In genomic region chr3:126342211-126342610, GRCh38 we compare ENCODE assay signal across 28 cellular contexts. TPM values are rescaled to one million over a fixed set of nuclear protein-coding genes. Genes with fewer than 3 reads are reported as not detected.
DNase-seq lines count a peak whose midpoint lies in the region; ATAC-seq, FAIRE-seq and TF ChIP-seq lines count a peak whose summit lies in the region.
"Had no signal": no experiment of that assay in that cellular context is flagged by ENCODE, and none has a peak within 500 bp of the region (broad histone marks: within the 10 kb centered on the region; RNA-seq: fewer than 3 reads in every experiment).

No MANE protein-coding gene starts in this region.

- FAIRE-seq in RCC 7860 (lab: Jason Lieb, UNC): no peak

- no peaks in the 10 kb centered on the region for H3K9me2 ChIP-seq in GM23338 (ENCODE audit: insufficient read depth)

- no peak for TF ChIP-seq CTCF in GM23338 (conservative IDR thresholded peaks at IDR 0.05; ENCODE audit: low read depth in 2 of 2)
- TF ChIP-seq CTCF in WTC11 (IDR thresholded peaks at IDR 0.05): no peak
- TF ChIP-seq CTCF in left lung (IDR thresholded peaks at IDR 0.05): no peak
- no peak for TF ChIP-seq CTCF in spleen (IDR thresholded peaks at IDR 0.05 in 8 of 11, conservative IDR thresholded peaks at IDR 0.05 in 3 of 11)

- POLR2A ChIA-PET in WTC11 (lab: Charles Lee): no interaction called here

- H3K4me1 ChIP-seq in GM23338 (ENCODE audit: insufficient read depth) (no peaks in the 10 kb centered on the region), left lung (no peaks in the 10 kb centered on the region), spleen (no peaks in the 10 kb centered on the region)

- H3K9me3 Mint-ChIP-seq in GM23338 (no peaks in the 10 kb centered on the region), WTC11 (no peaks in the 10 kb centered on the region)
- H3K9me3 Mint-ChIP-seq: activated B cell treated with CpG ODN at 0.5 μM for 24 hours; CD4-positive, CD25-positive, alpha-beta regulatory T cell; dendritic cell treated with granulocyte-macrophage colony-stimulating factor and Interleukin-4, amounts not matched to agents 40 ng/mL and 50 ng/mL, for 4 days; stimulated activated effector memory CD8-positive, alpha-beta T cell treated with anti-CD3 and anti-CD28 coated beads, Interleukin-12 subunit alpha, Interleukin-12 subunit beta, amount 100 ng/mL, for 72 hours had no signal

- H4K20me1 ChIP-seq in GM23338 (replicated peaks; ENCODE audit: insufficient read depth): no peaks in the 10 kb centered on the region

- H3K4me3 Mint-ChIP-seq in GM23338 (no peak overlapping the region), WTC11 (no peak overlapping the region)
- H3K4me3 Mint-ChIP-seq: activated B cell treated with CpG ODN at 0.5 μM for 24 hours; activated CD4-positive, alpha-beta memory T cell treated with anti-CD3 and anti-CD28 coated beads for 36 hours; activated T-cell treated with anti-CD3 and anti-CD28 coated beads, Interleukin-2, amount 50 U/mL, for 4 hours; CD4-positive, CD25-positive, alpha-beta regulatory T cell; dendritic cell treated with granulocyte-macrophage colony-stimulating factor and Interleukin-4, amounts not matched to agents 40 ng/mL and 50 ng/mL, for 4 days; memory B cell; stimulated activated effector memory CD8-positive, alpha-beta T cell treated with anti-CD3 and anti-CD28 coated beads, Interleukin-12 subunit alpha, Interleukin-12 subunit beta, amount 100 ng/mL, for 72 hours had no signal

- no peaks in the 10 kb centered on the region for H3K27me3 ChIP-seq in GM23338 (ENCODE audit: insufficient read depth)
- no peaks in the 10 kb centered on the region for H3K27me3 ChIP-seq in left lung
- H3K27me3 ChIP-seq in spleen (replicated peaks in 1 of 7): peaks cover 0 to 23% (median 0%) of the 10 kb centered on the region in 7 donors
- H3K27me3 ChIP-seq: cardiac muscle cell had no signal

- CTCF ChIA-PET in WTC11 (lab: Charles Lee): interaction anchor here (1.0 to 1.6 kb wide), 4 partner anchors 10 to 208 kb away, joined by 3 to 5 read pairs (median 4); no protein-coding TSS in a partner anchor

- H3K27ac ChIP-seq in GM23338 (ENCODE audit: low read depth): no peak overlapping the region
- no peak overlapping the region for H3K27ac ChIP-seq in left lung
- H3K27ac ChIP-seq in spleen: no peak overlapping the region
- H3K27ac ChIP-seq: cardiac muscle cell, neutrophil, RWPE1 had no signal

- no peak for DNase-seq in GM23338 (ENCODE audit: low spot score)
- peak; percentile 10 for DNase-seq in WTC11 (ENCODE audit: low spot score)
- peak; percentile 17 to 65 for DNase-seq in left lung
- DNase-seq in spleen: peak; percentile 46
- DNase-seq in pons (ENCODE audit: low spot score): no peak
- DNase-seq in RCC 7860 (ENCODE audit: low spot score): no peak
- DNase-seq in DMS79 treated with DMSO at 0.1 percent for 48 hours (lab: John Stamatoyannopoulos, UW): no peak
- DNase-seq: activated naive CD4-positive, alpha-beta T cell treated with anti-CD3 and anti-CD28 coated beads, Interleukin-2, amount 50 U/mL, for 16 hours; activated T-cell treated with anti-CD3 and anti-CD28 coated beads, Interleukin-2, amount 50 U/mL, for 4 hours; anterior cingulate cortex; CD4-positive, CD25-positive, alpha-beta regulatory T cell; NCI-H1105; NCI-H2029 treated with DMSO at 0.1 percent for 48 hours; NCI-H226; NCI-H748 treated with DMSO at 0.1 percent for 48 hours; stimulated activated CD4-positive, alpha-beta T cell treated with anti-CD3 and anti-CD28 coated beads, Interleukin-2, amount 100 ng/mL, for 48 hours; T-helper 9 cell had no signal

- H3K36me3 ChIP-seq in GM23338 (ENCODE audit: insufficient read depth) (no peaks in the 10 kb centered on the region), left lung (peaks cover 0 to 12% of the 10 kb centered on the region in 2 donors), spleen (no peaks in the 10 kb centered on the region)
- H3K36me3 ChIP-seq: cardiac muscle cell, neutrophil had no signal

- no peak overlapping the region for H2AFZ ChIP-seq in GM23338

- H3K4me1 Mint-ChIP-seq in GM23338 (peaks cover 3% of the 10 kb centered on the region), WTC11 (peaks cover 5% of the 10 kb centered on the region; the same call in 1 of the 2 replicates)
- H3K4me1 Mint-ChIP-seq: activated B cell treated with CpG ODN at 0.5 μM for 24 hours; CD4-positive, CD25-positive, alpha-beta regulatory T cell; memory B cell; stimulated activated effector memory CD8-positive, alpha-beta T cell treated with anti-CD3 and anti-CD28 coated beads, Interleukin-12 subunit alpha, Interleukin-12 subunit beta, amount 100 ng/mL, for 72 hours had no signal

- H3K36me3 Mint-ChIP-seq in GM23338 (ENCODE audit: low read depth) (peaks cover 7% of the 10 kb centered on the region; the same call in 2 of the 3 replicates), WTC11 (no peaks in the 10 kb centered on the region)
- H3K36me3 Mint-ChIP-seq: activated CD4-positive, alpha-beta memory T cell treated with anti-CD3 and anti-CD28 coated beads for 36 hours; CD4-positive, CD25-positive, alpha-beta regulatory T cell; stimulated activated effector memory CD8-positive, alpha-beta T cell treated with anti-CD3 and anti-CD28 coated beads, Interleukin-12 subunit alpha, Interleukin-12 subunit beta, amount 100 ng/mL, for 72 hours had no signal

- ATAC-seq in GM23338 (peak; percentile 11), WTC11 (no peak), left lung (no peak)
- ATAC-seq: activated T-cell treated with anti-CD3 and anti-CD28 coated beads, Interleukin-2, amount 50 U/mL, for 4 hours; stimulated activated effector memory CD8-positive, alpha-beta T cell treated with anti-CD3 and anti-CD28 coated beads, Interleukin-12 subunit alpha, Interleukin-12 subunit beta, amount 100 ng/mL, for 72 hours had no signal

- H3K9me3 ChIP-seq in left lung (no peaks in the 10 kb centered on the region), spleen (no peaks in the 10 kb centered on the region)
- H3K9me3 ChIP-seq: neutrophil had no signal

- H3K4me2 ChIP-seq in GM23338: no peak overlapping the region

- H3K4me3 ChIP-seq in GM23338 (no peak overlapping the region), left lung (no peak overlapping the region), spleen (no peak overlapping the region)
- H3K4me3 ChIP-seq: cardiac muscle cell had no signal

- H3K27me3 Mint-ChIP-seq in GM23338 (ENCODE audit: insufficient read depth, low read depth, poor library complexity) (peaks cover 19% of the 10 kb centered on the region), WTC11 (ENCODE audit: low read depth) (no peaks in the 10 kb centered on the region)

- 86 to 97% (median 91%) methylated on average over 9 of the region's 9 CpGs for WGBS in spleen, 5 donors

- no peak overlapping the region for H3K27ac Mint-ChIP-seq in GM23338
- H3K27ac Mint-ChIP-seq in WTC11: peak overlapping the region; percentile 60
- H3K27ac Mint-ChIP-seq: activated B cell treated with CpG ODN at 0.5 μM for 24 hours; activated CD4-positive, alpha-beta memory T cell treated with anti-CD3 and anti-CD28 coated beads for 36 hours; CD4-positive, CD25-positive, alpha-beta regulatory T cell; dendritic cell treated with granulocyte-macrophage colony-stimulating factor and Interleukin-4, amounts not matched to agents 40 ng/mL and 50 ng/mL, for 4 days; memory B cell; stimulated activated effector memory CD8-positive, alpha-beta T cell treated with anti-CD3 and anti-CD28 coated beads, Interleukin-12 subunit alpha, Interleukin-12 subunit beta, amount 100 ng/mL, for 72 hours had no signal

- no peak for TF ChIP-seq POLR2A in spleen (IDR thresholded peaks at IDR 0.05)

- intact Hi-C loops in left lung (cut with DNase I): no loop called here
- intact Hi-C loops in spleen (cut with DNase I; ENCODE audit: low total_unique reads): no loop called here

- no peaks in the 10 kb centered on the region for H3F3A ChIP-seq in GM23338 (replicated peaks; ENCODE audit: low read depth)

- no peaks in the 10 kb centered on the region for H3K79me2 ChIP-seq in GM23338 (replicated peaks; ENCODE audit: insufficient read depth)

TF ChIP-seq in GM23338, 12 proteins besides CTCF, POLR2A, EP300 and RAD21 (continues in another document):
- TF ChIP-seq ZNF114 (CRISPR knock-in tag; IDR thresholded peaks at IDR 0.05): no peak
- no peak for TF ChIP-seq CREB1 (CRISPR knock-in tag; IDR thresholded peaks at IDR 0.05; ENCODE audit: low read depth)
- no peak for TF ChIP-seq NANOG (IDR thresholded peaks at IDR 0.05; ENCODE audit: borderline replicate concordance)
- no peak for TF ChIP-seq JUNB (IDR thresholded peaks at IDR 0.05; ENCODE audit: unreplicated experiment)

TF ChIP-seq in WTC11, 78 proteins besides CTCF, POLR2A, EP300 and RAD21 (continues in another document):
- TF ChIP-seq ZNF423 (CRISPR knock-in tag; IDR thresholded peaks at IDR 0.05) (no peak), PREB (CRISPR knock-in tag; IDR thresholded peaks at IDR 0.05; ENCODE audit: borderline replicate concordance) (no peak), GRHL2 (CRISPR knock-in tag; IDR thresholded peaks at IDR 0.05; ENCODE audit: insufficient replicate concordance, severe bottlenecking) (no peak), JAZF1 (CRISPR knock-in tag; IDR thresholded peaks at IDR 0.05) (no peak)

RNA-seq across cellular contexts. Expression of gene KLF15, which starts 15.0 kb away (rescaled TPM):
- 14.0 and 19.8 TPM in 2 replicates for total RNA-seq in GM23338 (2014; rRNA removed; shearing (Covaris generic))
- polyA plus RNA-seq in GM23338 (2016; fragmentation: Nextera tagmentation; extraction: Ambion mirVana) (3.3 and 3.5 TPM in 2 replicates), spleen (1 to 10 TPM in 2 of 3 donors, under 1 TPM in 1; 0.63 to 3.1 (median 2.4) TPM)
- total RNA-seq in WTC11 (2021) (12.1 to 14.7 TPM (median 13.0 TPM) in 3 replicates), left lung (10 to 100 TPM; 12.8 to 14.8 TPM), spleen (1 to 10 TPM in 6 of 7 donors, under 1 TPM in 1; 0.57 to 9.5 (median 4.8) TPM)
- total RNA-seq: CD4-positive, CD25-positive, alpha-beta regulatory T cell had no signal
- polyA plus RNA-seq: CD4-positive, CD25-positive, alpha-beta regulatory T cell had no signal

RNA-seq across cellular contexts. Expression of gene CFAP100, which starts 52.5 kb away (rescaled TPM):
- 0.07 TPM in 1 of 2 replicates, not detected in the other for total RNA-seq in GM23338 (2014; rRNA removed; shearing (Covaris generic))
- polyA plus RNA-seq in GM23338 (2016; fragmentation: Nextera tagmentation; extraction: Ambion mirVana): not detected in 2 replicates
- 0.41 TPM in 1 of 3 replicates, not detected in the others for total RNA-seq in WTC11 (2021)
- total RNA-seq in left lung: 1 to 10 TPM in 1 of 2 donors, not detected in 1; 8.2 TPM
- not detected for total RNA-seq in spleen
- polyA plus RNA-seq in spleen: not detected
- total RNA-seq: activated B cell treated with CpG ODN at 0.5 μM for 24 hours; activated CD4-positive, alpha-beta memory T cell treated with anti-CD3 and anti-CD28 coated beads for 36 hours; activated T-cell treated with anti-CD3 and anti-CD28 coated beads, Interleukin-2, amount 50 U/mL, for 4 hours; cardiac muscle cell; CD4-positive, CD25-positive, alpha-beta regulatory T cell; fibroblast of lung; kidney epithelial cell; renal cortical epithelial cell had no signal
- polyA plus RNA-seq: cardiac muscle cell; CD4-positive, CD25-positive, alpha-beta regulatory T cell; fibroblast of lung had no signal

Comparison
In these comparisons a context has a peak if more than half of its experiments do, and no peak if none do; other contexts are left out.
1. DNase-seq: peak in WTC11 (single experiment), left lung (2 of 2) and spleen (single experiment); none in GM23338 (single experiment), pons (single experiment), RCC 7860 (single experiment) and DMS79 treated with DMSO at 0.1 percent for 48 hours (single experiment).